ENCODE assay signal across 9 cellular contexts in the genomic region with DNA sequence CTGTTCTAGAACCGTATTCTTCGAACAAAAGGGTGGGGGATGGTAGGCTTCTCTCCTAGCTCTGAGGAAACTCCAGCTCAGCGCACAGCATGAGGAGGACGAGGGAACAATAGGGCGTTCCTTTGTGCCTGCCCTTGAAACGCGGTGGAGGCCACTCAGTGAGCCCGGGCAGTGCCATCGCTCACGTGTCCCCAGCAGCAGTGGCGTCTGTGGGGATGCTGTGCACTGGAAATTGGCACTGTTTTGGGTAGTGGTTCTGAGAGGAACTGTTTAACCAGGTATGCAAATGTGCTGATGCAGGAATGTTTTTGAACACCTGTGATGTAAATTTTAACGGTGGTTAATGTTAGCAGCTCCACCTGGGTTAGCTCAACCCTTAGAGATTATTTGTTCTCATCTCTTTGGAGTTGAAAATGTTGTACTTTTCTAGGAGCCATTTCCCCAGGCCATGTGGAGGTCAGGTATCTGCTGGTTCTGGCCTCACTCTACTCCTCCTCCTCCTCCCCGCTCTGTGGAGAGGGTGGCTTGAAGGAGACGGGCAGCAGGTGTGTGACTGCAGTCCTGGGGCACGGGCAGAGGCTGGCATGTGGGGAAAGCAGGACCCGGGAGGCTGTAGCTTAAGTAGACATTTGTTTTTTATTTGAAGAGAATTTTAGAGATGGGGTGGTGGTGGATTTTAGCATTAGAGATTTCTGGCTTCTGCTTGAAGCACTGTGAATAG. TPM values are rescaled to one million over a fixed set of nuclear protein-coding genes. Genes with fewer than 3 reads are reported as not detected.
DNase-seq lines count a peak whose midpoint lies in the region; ATAC-seq and TF ChIP-seq lines count a peak whose summit lies in the region.
"Had no signal": no experiment of that assay in that cellular context is flagged by ENCODE, and none has a peak within 500 bp of the region (broad histone marks: within the 10 kb centered on the region; RNA-seq: fewer than 3 reads in every experiment).

No MANE protein-coding gene starts in this region.

- intact Hi-C loops in natural killer cell (cut with micrococcal nuclease), result no loop called here

- H4K20me1 ChIP-seq in smooth muscle cell (ENCODE audit: low read depth), result peaks cover 99% of the 10 kb centered on the region

- ATAC-seq in central memory CD8-positive, alpha-beta T cell (replicated peaks; ENCODE audit: extremely low read depth, poor library complexity, severe bottlenecking), result no peak
- ATAC-seq in natural killer cell, result no peak

- no peaks in the 10 kb centered on the region for H3K27me3 Mint-ChIP-seq in central memory CD8-positive, alpha-beta T cell
- no peaks in the 10 kb centered on the region for H3K27me3 Mint-ChIP-seq in natural killer cell (ENCODE audit: low read depth in 2 of 2)

- H3K4me1 Mint-ChIP-seq in central memory CD8-positive, alpha-beta T cell, result peaks cover 54% of the 10 kb centered on the region
- H3K4me1 Mint-ChIP-seq in natural killer cell, result peaks cover 61 to 69% of the 10 kb centered on the region in 2 donors

- H3K9me3 Mint-ChIP-seq in central memory CD8-positive, alpha-beta T cell, result no peaks in the 10 kb centered on the region
- no peaks in the 10 kb centered on the region for H3K9me3 Mint-ChIP-seq in natural killer cell

- no peaks in the 10 kb centered on the region for H3K9me3 ChIP-seq in smooth muscle cell (replicated peaks; ENCODE audit: low read depth)

- H3K4me1 ChIP-seq in smooth muscle cell (ENCODE audit: low read depth), result peaks cover 50% of the 10 kb centered on the region

- DNase-seq in DMS153 treated with DMSO at 0.1 percent for 48 hours (lab: John Stamatoyannopoulos, UW; ENCODE audit: unreplicated experiment) (peak; percentile 74), NCI-H1417 treated with DMSO at 0.1 percent for 48 hours (lab: John Stamatoyannopoulos, UW) (peak; percentile 50), natural killer cell (no peak), smooth muscle cell (lab: John Stamatoyannopoulos, UW; ENCODE audit: unreplicated experiment) (no peak), SHP77 treated with DMSO at 0.1 percent for 48 hours (lab: John Stamatoyannopoulos, UW) (no peak), SIG-M5 (lab: John Stamatoyannopoulos, UW) (no peak), HK-2 (ENCODE audit: unreplicated experiment) (no peak)
- DNase-seq in central memory CD8-positive, alpha-beta T cell (ENCODE audit: low spot score in 2 of 2), result no peak
- DNase-seq: left cardiac atrium had no signal

- H3K9ac ChIP-seq in smooth muscle cell (ENCODE audit: low read depth), result no peak overlapping the region

- H2AFZ ChIP-seq in smooth muscle cell (ENCODE audit: low read depth), result no peak overlapping the region

- H3K4me2 ChIP-seq in smooth muscle cell, result no peak overlapping the region

- H3K4me3 Mint-ChIP-seq in central memory CD8-positive, alpha-beta T cell, result no peak overlapping the region
- no peak overlapping the region for H3K4me3 Mint-ChIP-seq in natural killer cell

- H3K36me3 ChIP-seq in smooth muscle cell (ENCODE audit: low read depth), result no peaks in the 10 kb centered on the region

- H3K27ac Mint-ChIP-seq in central memory CD8-positive, alpha-beta T cell (ENCODE audit: low read depth), result peak overlapping the region; percentile 74
- peak overlapping the region; percentile 71 to 77 for H3K27ac Mint-ChIP-seq in natural killer cell

- H3F3A ChIP-seq in smooth muscle cell (ENCODE audit: low read depth), result no peaks in the 10 kb centered on the region

- H3K27me3 ChIP-seq in smooth muscle cell (ENCODE audit: low read depth), result no peaks in the 10 kb centered on the region

- H3K79me2 ChIP-seq in smooth muscle cell (ENCODE audit: low read depth), result peaks cover 79% of the 10 kb centered on the region

- H3K27ac ChIP-seq in smooth muscle cell (ENCODE audit: low read depth), result no peak overlapping the region

- peaks cover 14% of the 10 kb centered on the region for H3K36me3 Mint-ChIP-seq in central memory CD8-positive, alpha-beta T cell (ENCODE audit: insufficient read depth)
- H3K36me3 Mint-ChIP-seq in natural killer cell, result no peaks in the 10 kb centered on the region

- WGBS in smooth muscle cell (ENCODE audit: low lambda C conversion rate), result 56% methylated on average over 16 of the region's 16 CpGs

- TF ChIP-seq CTCF in natural killer cell (IDR thresholded peaks at IDR 0.05), result no peak
- TF ChIP-seq CTCF in smooth muscle cell (IDR thresholded peaks at IDR 0.05; ENCODE audit: borderline replicate concordance, insufficient read depth, poor library complexity, severe bottlenecking), result no peak

- H3K4me3 ChIP-seq in smooth muscle cell, result no peak overlapping the region

RNA-seq across cellular contexts. Expression of a gene that starts 48.3 kb away (rescaled TPM):
- 100 to 1,000 TPM; 173 to 200 (median 176) TPM for total RNA-seq in natural killer cell
- total RNA-seq in smooth muscle cell, result 23.1 and 25.6 TPM in 2 replicates
- 34.1 and 56.6 TPM in 2 replicates for polyA plus RNA-seq in smooth muscle cell

Comparison
In these comparisons a context has a peak if more than half of its experiments do, and no peak if none do; other contexts are left out.
1. DNase-seq: peak in DMS153 treated with DMSO at 0.1 percent for 48 hours (single experiment) and NCI-H1417 treated with DMSO at 0.1 percent for 48 hours (single experiment); none in central memory CD8-positive, alpha-beta T cell (0 of 2), natural killer cell (single experiment), smooth muscle cell (single experiment), SHP77 treated with DMSO at 0.1 percent for 48 hours (single experiment), SIG-M5 (single experiment) and HK-2 (single experiment).